ENCODE assay signal across 8 cellular contexts in the genomic region with DNA sequence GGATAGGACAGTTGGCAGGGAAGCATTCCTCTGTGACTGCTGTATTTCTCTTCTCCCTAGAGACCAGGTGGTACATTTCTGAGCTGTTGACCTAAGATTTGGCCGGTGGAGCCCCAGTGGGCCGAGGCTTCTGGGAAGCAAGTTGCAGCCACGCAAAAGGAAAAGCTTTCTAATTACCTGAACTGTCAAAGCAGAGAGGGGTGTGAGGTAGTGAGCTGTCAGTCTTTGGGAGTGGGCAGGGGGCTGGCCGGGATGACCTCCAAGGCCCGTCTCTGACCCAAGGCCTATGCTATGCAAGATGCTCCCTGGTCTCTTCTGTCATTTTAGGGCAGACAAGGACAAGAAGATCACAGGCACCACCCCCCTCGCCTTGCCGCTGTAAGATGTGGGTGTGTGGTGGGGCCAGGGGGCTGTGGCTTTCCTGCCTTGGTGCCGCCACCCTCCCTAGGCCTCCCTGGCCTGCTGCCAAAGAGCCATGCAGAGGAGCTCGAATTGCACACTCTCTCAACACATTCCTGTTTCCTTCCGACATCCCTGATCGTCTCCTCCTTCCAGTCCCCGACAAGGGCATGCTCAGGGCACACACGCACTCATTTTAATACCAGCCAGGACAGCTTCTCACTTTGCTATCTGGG. TPM values are rescaled to one million over a fixed set of nuclear protein-coding genes. Genes with fewer than 3 reads are reported as not detected.
DNase-seq lines count a peak whose midpoint lies in the region; ATAC-seq and TF ChIP-seq lines count a peak whose summit lies in the region.

No MANE protein-coding gene starts in this region.

- ATAC-seq in omental fat pad (ENCODE audit: low FRiP score) = no peak

- peaks cover 5 to 13% (median 13%) of the 10 kb centered on the region in 3 donors for H3K4me1 Mint-ChIP-seq in IgD-negative memory B cell

- H3K4me3 Mint-ChIP-seq in IgD-negative memory B cell = peak overlapping the region in 3 of 4 donors; percentile 27 to 79 (median 70)

- H3K27ac Mint-ChIP-seq in IgD-negative memory B cell = no peak overlapping the region

- H3K4me3 ChIP-seq in skeletal muscle cell (ENCODE audit: low read depth, low read length) = no peak overlapping the region

- no peak for TF ChIP-seq CTCF in omental fat pad (IDR thresholded peaks at IDR 0.05)

- H3K27me3 Mint-ChIP-seq in IgD-negative memory B cell = peaks cover 29% of the 10 kb centered on the region

- DNase-seq in AG20443 (ENCODE audit: low spot score) = peak; percentile 86
- DNase-seq in activated CD4-positive, alpha-beta T cell treated with anti-CD3 and anti-CD28 coated beads for 4 hours = peak; percentile 27 to 61
- DNase-seq in dedifferentiated amniotic fluid mesenchymal stem cell (ENCODE audit: extremely low spot score) = peak; percentile 88
- DNase-seq in skeletal muscle cell (ENCODE audit: low read depth) = peak; percentile 69
- DNase-seq in 8988T = no peak
- no peak for DNase-seq in omental fat pad (ENCODE audit: low spot score)
- no peak for DNase-seq in NCI-H1436 treated with DMSO at 0.1 percent for 48 hours (lab: John Stamatoyannopoulos, UW)

- peaks cover 2% of the 10 kb centered on the region for H3K36me3 Mint-ChIP-seq in IgD-negative memory B cell

- H3K9me3 Mint-ChIP-seq in IgD-negative memory B cell = no peaks in the 10 kb centered on the region

RNA-seq across cellular contexts. Expression of a gene that starts 7.7 kb away (rescaled TPM):
- polyA plus RNA-seq in IgD-negative memory B cell = not detected
- not detected for total RNA-seq in omental fat pad

RNA-seq across cellular contexts. Expression of a gene that starts 36.3 kb away (rescaled TPM):
- polyA plus RNA-seq in IgD-negative memory B cell = not detected
- total RNA-seq in omental fat pad = not detected

Comparison
In these comparisons a context has a peak if more than half of its experiments do, and no peak if none do; other contexts are left out.
1. DNase-seq: peak in AG20443 (single experiment), activated CD4-positive, alpha-beta T cell treated with anti-CD3 and anti-CD28 coated beads for 4 hours (2 of 2), dedifferentiated amniotic fluid mesenchymal stem cell (single experiment) and skeletal muscle cell (single experiment); none in 8988T (single experiment), omental fat pad (single experiment) and NCI-H1436 treated with DMSO at 0.1 percent for 48 hours (single experiment).